Comparison of ENCODE assay signal across 8 cellular contexts in the genomic region with DNA sequence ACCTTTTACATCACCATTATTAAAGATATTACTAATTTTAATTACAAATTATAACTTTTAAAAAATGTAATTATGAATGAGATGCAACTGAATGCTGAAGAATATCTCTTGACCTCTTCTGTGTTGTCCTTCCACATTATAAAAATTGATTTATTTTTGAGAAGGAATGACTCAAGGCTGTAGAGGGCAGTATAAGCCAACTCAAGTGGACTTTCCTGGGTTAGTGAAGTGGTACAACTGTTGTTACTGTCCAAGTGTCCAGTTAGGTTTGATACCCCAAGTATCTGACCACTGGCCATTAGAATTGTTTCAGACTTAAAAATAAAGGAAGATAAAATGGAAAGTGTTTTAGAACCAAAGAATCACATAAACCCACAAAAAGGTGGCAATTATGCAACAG. TPM values are rescaled to one million over a fixed set of nuclear protein-coding genes. Genes with fewer than 3 reads are reported as not detected.
DNase-seq lines count a peak whose midpoint lies in the region; FAIRE-seq and TF ChIP-seq lines count a peak whose summit lies in the region.

No MANE protein-coding gene starts in this region.

- H3K79me2 ChIP-seq in KMS-11 (ENCODE audit: insufficient read depth, low read depth): no peaks in the 10 kb centered on the region

- TF ChIP-seq CTCF in KMS-11 (conservative IDR thresholded peaks at IDR 0.05; ENCODE audit: low read depth, low read length): peak; percentile 64
- TF ChIP-seq CTCF in vagina (IDR thresholded peaks at IDR 0.05): peak in 2 of 3 experiments; percentile 7 to 32

- no peak overlapping the region for H3K27ac Mint-ChIP-seq in activated T-cell treated with anti-CD3 and anti-CD28 coated beads, Interleukin-2, amount 50 U/mL, for 24 hours

- H2AFZ ChIP-seq in KMS-11 (ENCODE audit: low read depth): no peak overlapping the region

- TF ChIP-seq POLR2A in vagina (IDR thresholded peaks at IDR 0.05): no peak

- intact Hi-C loops in vagina (cut with DNase I): no loop called here

- H3K4me3 ChIP-seq in KMS-11 (IDR thresholded peaks at IDR 0.05; ENCODE audit: insufficient read depth, low read depth, low read length) (no peak overlapping the region), vagina (no peak overlapping the region)

- no peaks in the 10 kb centered on the region for H3K9me3 Mint-ChIP-seq in activated T-cell treated with anti-CD3 and anti-CD28 coated beads, Interleukin-2, amount 50 U/mL, for 24 hours

- H3K27me3 ChIP-seq in KMS-11 (ENCODE audit: insufficient read depth, low read depth): no peaks in the 10 kb centered on the region
- H3K27me3 ChIP-seq in vagina: no peaks in the 10 kb centered on the region

- H3K36me3 ChIP-seq in KMS-11 (ENCODE audit: insufficient read depth) (no peaks in the 10 kb centered on the region), vagina (no peaks in the 10 kb centered on the region)

- H3K4me1 Mint-ChIP-seq in activated T-cell treated with anti-CD3 and anti-CD28 coated beads, Interleukin-2, amount 50 U/mL, for 24 hours (ENCODE audit: low read depth): peaks cover 37% of the 10 kb centered on the region

- no peaks in the 10 kb centered on the region; the same call in 1 of the 2 replicates for H4K20me1 ChIP-seq in KMS-11 (ENCODE audit: insufficient read depth)

- H3K36me3 Mint-ChIP-seq in activated T-cell treated with anti-CD3 and anti-CD28 coated beads, Interleukin-2, amount 50 U/mL, for 24 hours (ENCODE audit: low read depth): no peaks in the 10 kb centered on the region

- H3K4me3 Mint-ChIP-seq in activated T-cell treated with anti-CD3 and anti-CD28 coated beads, Interleukin-2, amount 50 U/mL, for 24 hours: no peak overlapping the region

- H3K9me3 ChIP-seq in vagina: no peaks in the 10 kb centered on the region

- no peak overlapping the region for H3K9ac ChIP-seq in KMS-11

- H3K27me3 Mint-ChIP-seq in activated T-cell treated with anti-CD3 and anti-CD28 coated beads, Interleukin-2, amount 50 U/mL, for 24 hours: no peaks in the 10 kb centered on the region

- DNase-seq in CMK (ENCODE audit: low read depth) (peak; percentile 5), GM19239 (ENCODE audit: insufficient read length, low spot score) (peak; percentile 18), amniotic epithelial cell (ENCODE audit: low read depth) (peak; percentile 56), inferior parietal cortex (ENCODE audit: extremely low spot score) (peak; percentile 64), vagina (ENCODE audit: extremely low spot score in 2 of 2) (no peak), NCI-H510A (lab: John Stamatoyannopoulos, UW) (no peak)
- DNase-seq in activated T-cell treated with anti-CD3 and anti-CD28 coated beads, Interleukin-2, amount 50 U/mL, for 24 hours: no peak

- no peaks in the 10 kb centered on the region for H3K4me1 ChIP-seq in KMS-11 (ENCODE audit: low read depth, poor library complexity, severe bottlenecking)
- no peaks in the 10 kb centered on the region for H3K4me1 ChIP-seq in vagina

- FAIRE-seq in GM19239 (lab: Jason Lieb, UNC): peak; percentile 92

- H3K27ac ChIP-seq in KMS-11 (no peak overlapping the region), vagina (no peak overlapping the region)

- H3K4me2 ChIP-seq in KMS-11: no peak overlapping the region

RNA-seq across cellular contexts. Expression of gene BBX, which starts 51.9 kb away (rescaled TPM):
- total RNA-seq in vagina: 39.5 TPM

Comparison
In these comparisons a context has a peak if more than half of its experiments do, and no peak if none do; other contexts are left out.
1. DNase-seq: peak in CMK (single experiment), GM19239 (single experiment), amniotic epithelial cell (single experiment) and inferior parietal cortex (single experiment); none in vagina (0 of 2), activated T-cell treated with anti-CD3 and anti-CD28 coated beads, Interleukin-2, amount 50 U/mL, for 24 hours (single experiment) and NCI-H510A (single experiment).